18 cellular contexts compared by ENCODE assay signal in the genomic region with DNA sequence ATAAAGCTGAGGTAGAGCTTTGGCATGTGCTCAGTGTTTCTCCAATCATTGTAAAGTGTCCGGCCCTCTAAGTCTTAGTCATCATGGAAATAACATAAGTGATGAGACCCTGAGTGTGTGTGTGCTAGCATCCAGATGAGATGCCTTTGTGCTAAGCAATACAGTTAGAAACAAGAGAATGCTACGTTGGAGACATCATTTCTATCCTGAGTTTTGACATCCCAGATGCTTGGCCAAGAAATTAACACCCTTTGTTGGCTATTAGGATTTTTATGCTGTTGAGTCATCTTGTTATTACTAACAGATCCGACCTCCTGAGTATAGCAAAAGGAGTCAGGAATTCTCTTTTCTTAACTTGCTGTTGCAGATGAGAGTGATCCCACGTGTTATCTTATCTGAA.
"Had no signal": no experiment of that assay in that cellular context is flagged by ENCODE, and none has a peak within 500 bp of the region (broad histone marks: within the 10 kb centered on the region; RNA-seq: fewer than 3 reads in every experiment).

No MANE protein-coding gene starts in this region.

- H3K27me3 ChIP-seq: pancreas, right lobe of liver, testis had no signal

- FAIRE-seq: pancreas had no signal

- H3K27ac ChIP-seq: heart right ventricle, pancreas, right lobe of liver, testis had no signal

- H3K4me3 ChIP-seq: heart right ventricle, pancreas, right lobe of liver, testis had no signal

- H3K4me1 Mint-ChIP-seq: activated CD4-positive, alpha-beta T cell treated with anti-CD3 and anti-CD28 coated beads for 36 hours; activated naive CD8-positive, alpha-beta T cell treated with anti-CD3 and anti-CD28 coated beads for 36 hours; immature natural killer cell; naive thymus-derived CD8-positive, alpha-beta T cell; stimulated activated effector memory CD8-positive, alpha-beta T cell treated with anti-CD3 and anti-CD28 coated beads, Interleukin-12 subunit alpha, Interleukin-12 subunit beta, amount 100 ng/mL, for 72 hours; WTC11 had no signal

- H3K9me3 Mint-ChIP-seq: activated T-helper 1 cell treated with anti-CD3 and anti-CD28 coated beads, Interleukin-12 subunit alpha, Interleukin-12 subunit beta, Interleukin-2, Interleukin-4 antibody, amounts not matched to agents 30 ng/mL and 10 ng/mL and 1 ng/mL, durations not matched to agents 14 hours and 24 hours and 36 hours; stimulated activated effector memory CD8-positive, alpha-beta T cell treated with anti-CD3 and anti-CD28 coated beads, Interleukin-12 subunit alpha, Interleukin-12 subunit beta, amount 100 ng/mL, for 72 hours had no signal

- H3K4me1 ChIP-seq: right lobe of liver had no signal

- H3K4me3 Mint-ChIP-seq: activated CD4-positive, alpha-beta T cell treated with anti-CD3 and anti-CD28 coated beads for 36 hours; activated naive CD8-positive, alpha-beta T cell treated with anti-CD3 and anti-CD28 coated beads for 36 hours; activated T-helper 1 cell treated with anti-CD3 and anti-CD28 coated beads, Interleukin-12 subunit alpha, Interleukin-12 subunit beta, Interleukin-2, Interleukin-4 antibody, amounts not matched to agents 30 ng/mL and 10 ng/mL and 1 ng/mL, durations not matched to agents 14 hours and 24 hours and 36 hours; brain; immature natural killer cell; naive thymus-derived CD8-positive, alpha-beta T cell; stimulated activated effector memory CD8-positive, alpha-beta T cell treated with anti-CD3 and anti-CD28 coated beads, Interleukin-12 subunit alpha, Interleukin-12 subunit beta, amount 100 ng/mL, for 72 hours; WTC11 had no signal

- H3K36me3 Mint-ChIP-seq: activated naive CD8-positive, alpha-beta T cell treated with anti-CD3 and anti-CD28 coated beads for 36 hours; brain; immature natural killer cell; stimulated activated effector memory CD8-positive, alpha-beta T cell treated with anti-CD3 and anti-CD28 coated beads, Interleukin-12 subunit alpha, Interleukin-12 subunit beta, amount 100 ng/mL, for 72 hours; WTC11 had no signal

- ATAC-seq: activated CD4-positive, alpha-beta T cell treated with anti-CD3 and anti-CD28 coated beads for 36 hours; heart right ventricle; naive thymus-derived CD8-positive, alpha-beta T cell; pancreas; right lobe of liver; stimulated activated effector memory CD8-positive, alpha-beta T cell treated with anti-CD3 and anti-CD28 coated beads, Interleukin-12 subunit alpha, Interleukin-12 subunit beta, amount 100 ng/mL, for 72 hours; WTC11 had no signal

- H3K36me3 ChIP-seq: heart right ventricle, pancreas, right lobe of liver had no signal

- H3K27ac Mint-ChIP-seq: activated CD4-positive, alpha-beta T cell treated with anti-CD3 and anti-CD28 coated beads for 36 hours; activated naive CD8-positive, alpha-beta T cell treated with anti-CD3 and anti-CD28 coated beads for 36 hours; activated T-helper 1 cell treated with anti-CD3 and anti-CD28 coated beads, Interleukin-12 subunit alpha, Interleukin-12 subunit beta, Interleukin-2, Interleukin-4 antibody, amounts not matched to agents 30 ng/mL and 10 ng/mL and 1 ng/mL, durations not matched to agents 14 hours and 24 hours and 36 hours; brain; immature natural killer cell; stimulated activated effector memory CD8-positive, alpha-beta T cell treated with anti-CD3 and anti-CD28 coated beads, Interleukin-12 subunit alpha, Interleukin-12 subunit beta, amount 100 ng/mL, for 72 hours; WTC11 had no signal

- H3K9me3 ChIP-seq: pancreas, right lobe of liver, testis had no signal

- DNase-seq: activated CD4-positive, alpha-beta T cell treated with anti-CD3 and anti-CD28 coated beads for 36 hours; activated CD4-positive, alpha-beta T cell treated with anti-CD3 and anti-CD28 coated beads, Interleukin-2, amount 50 U/mL, for 48 hours; activated naive CD4-positive, alpha-beta T cell; activated naive CD8-positive, alpha-beta T cell treated with anti-CD3 and anti-CD28 coated beads for 36 hours; activated T-cell treated with anti-CD3 and anti-CD28 coated beads for 4 hours; effector CD8-positive, alpha-beta T cell; heart right ventricle; immature natural killer cell; mesendoderm; naive thymus-derived CD8-positive, alpha-beta T cell; pancreas; right lobe of liver; stimulated activated CD4-positive, alpha-beta T cell treated with anti-CD3 and anti-CD28 coated beads, Interleukin-4, amount 100 ng/mL, for 24 hours; testis had no signal
